11 cellular contexts compared by ENCODE assay signal in the genomic region with DNA sequence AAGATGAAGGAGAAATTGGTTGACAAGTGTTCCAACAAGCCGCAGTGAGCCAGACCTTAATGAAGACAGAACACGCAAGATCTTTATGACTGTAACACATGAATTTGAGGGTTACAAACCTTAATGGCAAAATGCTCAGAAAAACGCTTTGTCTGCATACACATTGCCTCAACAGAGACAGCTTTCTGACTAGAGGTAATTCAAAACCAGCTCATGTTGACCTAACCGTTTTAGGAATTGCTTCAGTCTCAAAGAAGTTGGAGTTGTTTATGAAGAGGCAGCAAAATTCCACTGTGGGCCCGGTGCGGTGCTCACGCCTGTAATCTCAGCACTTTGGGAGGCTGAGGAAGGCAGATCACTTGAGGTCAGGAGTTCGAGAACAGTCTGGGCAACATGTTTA. TPM values are rescaled to one million over a fixed set of nuclear protein-coding genes. Genes with fewer than 3 reads are reported as not detected.
DNase-seq lines count a peak whose midpoint lies in the region; ATAC-seq, FAIRE-seq and TF ChIP-seq lines count a peak whose summit lies in the region.
"Had no signal": no experiment of that assay in that cellular context is flagged by ENCODE, and none has a peak within 500 bp of the region (broad histone marks: within the 10 kb centered on the region; RNA-seq: fewer than 3 reads in every experiment).

No MANE protein-coding gene starts in this region.

- H3K4me3 ChIP-seq in A549 (no peak overlapping the region), GM23248 (no peak overlapping the region)

- H3K4me1 Mint-ChIP-seq in mesothelial cell of epicardium, result peaks cover 29% of the 10 kb centered on the region

- no peak for TF ChIP-seq CTCF in A549 (IDR thresholded peaks at IDR 0.05)
- TF ChIP-seq CTCF in mesothelial cell of epicardium (IDR thresholded peaks at IDR 0.05; ENCODE audit: unreplicated experiment), result no peak

- no peaks in the 10 kb centered on the region for H4K20me1 ChIP-seq in GM23248 (ENCODE audit: insufficient read depth)

- peak overlapping the region; percentile 86; the same call in 1 of the 2 replicates for H2AFZ ChIP-seq in GM23248

- no peaks in the 10 kb centered on the region for H3K36me3 ChIP-seq in GM23248 (ENCODE audit: low read depth)

- H3K36me3 Mint-ChIP-seq in activated naive CD4-positive, alpha-beta T cell treated with anti-CD3 and anti-CD28 coated beads, Interleukin-2, amount 50 U/mL, for 72 hours, result peaks cover 13 to 15% of the 10 kb centered on the region in 2 donors
- H3K36me3 Mint-ChIP-seq in mesothelial cell of epicardium, result peaks cover 1% of the 10 kb centered on the region

- in situ Hi-C loops in GM23248 (cut with MboI), result no loop called here

- peaks cover 30% of the 10 kb centered on the region for H3K4me1 ChIP-seq in A549
- peaks cover 11% of the 10 kb centered on the region; the same call in 1 of the 2 replicates for H3K4me1 ChIP-seq in GM23248 (ENCODE audit: insufficient read depth)

- H3K9me3 ChIP-seq in A549, result no peaks in the 10 kb centered on the region
- no peaks in the 10 kb centered on the region for H3K9me3 ChIP-seq in GM23248 (ENCODE audit: low read depth)
- H3K9me3 ChIP-seq: HAP-1 had no signal

- H3K79me2 ChIP-seq in GM23248 (ENCODE audit: insufficient read depth), result peaks cover 23% of the 10 kb centered on the region

- ATAC-seq in A549 (no peak), HG02759 (IDR thresholded peaks at IDR 0.05; ENCODE audit: unreplicated experiment) (no peak)
- no peak for ATAC-seq in activated naive CD4-positive, alpha-beta T cell treated with anti-CD3 and anti-CD28 coated beads, Interleukin-2, amount 50 U/mL, for 72 hours

- peaks cover 17% of the 10 kb centered on the region for H3F3A ChIP-seq in GM23248 (ENCODE audit: insufficient read depth)

- WGBS in A549 (ENCODE audit: missing lambda C conversion rate), result 88% methylated on average over 8 of the region's 8 CpGs
- WGBS in GM23248 (ENCODE audit: low coverage in 1 of 2, low lambda C conversion rate in 2 of 2, missing lambda C conversion rate in 2 of 2), 2 experiments, result 94 to 95% methylated on average over 8 of the region's 8 CpGs

- no peak for DNase-seq in A549 (ENCODE audit: low read depth in 1 of 2, low spot score in 1 of 2)
- DNase-seq in GM23248, result no peak
- no peak for DNase-seq in activated naive CD4-positive, alpha-beta T cell treated with anti-CD3 and anti-CD28 coated beads, Interleukin-2, amount 50 U/mL, for 72 hours (ENCODE audit: low spot score in 2 of 2)
- no peak for DNase-seq in mesothelial cell of epicardium (ENCODE audit: low spot score in 2 of 2, unreplicated experiment in 2 of 2)
- DNase-seq in COLO668 (lab: John Stamatoyannopoulos, UW; ENCODE audit: unreplicated experiment), result no peak
- no peak for DNase-seq in GM19240 (ENCODE audit: insufficient read length, low spot score)
- DNase-seq in HK-2 (ENCODE audit: unreplicated experiment), result no peak
- DNase-seq: amniotic stem cell; stimulated activated CD4-positive, alpha-beta T cell treated with anti-CD3 and anti-CD28 coated beads, Interleukin-4, amount 100 ng/mL, for 1 hour had no signal

- peak overlapping the region; percentile 85 for H3K4me3 Mint-ChIP-seq in mesothelial cell of epicardium

- no peaks in the 10 kb centered on the region for H3K9me3 Mint-ChIP-seq in activated naive CD4-positive, alpha-beta T cell treated with anti-CD3 and anti-CD28 coated beads, Interleukin-2, amount 50 U/mL, for 72 hours
- no peaks in the 10 kb centered on the region for H3K9me3 Mint-ChIP-seq in mesothelial cell of epicardium

- H3K4me2 ChIP-seq in A549, result peak overlapping the region; percentile 93; the same call in 2 of the 3 replicates
- no peak overlapping the region for H3K4me2 ChIP-seq in GM23248 (ENCODE audit: unreplicated experiment)

- no peaks in the 10 kb centered on the region for H3K9me2 ChIP-seq in GM23248 (ENCODE audit: insufficient read depth)

- TF ChIP-seq RAD21 in A549 (conservative IDR thresholded peaks at IDR 0.05 in 1 of 2, IDR thresholded peaks at IDR 0.05 in 1 of 2), result no peak

- peak overlapping the region; percentile 98 to 99; a peak in 5 of 6 replicates for H3K27ac ChIP-seq in A549
- H3K27ac ChIP-seq in GM23248, result no peak overlapping the region

- H3K27me3 ChIP-seq in GM23248 (replicated peaks; ENCODE audit: insufficient read depth), result no peaks in the 10 kb centered on the region

- TF ChIP-seq POLR2A in A549 (IDR thresholded peaks at IDR 0.05; ENCODE audit: low read length), result no peak

- no peak for FAIRE-seq in A549 (lab: Jason Lieb, UNC)

- peak overlapping the region; percentile 18 to 90 for H3K27ac Mint-ChIP-seq in activated naive CD4-positive, alpha-beta T cell treated with anti-CD3 and anti-CD28 coated beads, Interleukin-2, amount 50 U/mL, for 72 hours
- peak overlapping the region; percentile 98 for H3K27ac Mint-ChIP-seq in mesothelial cell of epicardium

- CTCF ChIA-PET in A549 (lab: Yijun Ruan, JAX), result interaction anchor here (0.9 to 1.8 kb wide), 5 partner anchors 13 to 206 kb away, joined by 3 to 9 read pairs (median 3); no protein-coding TSS in a partner anchor

- H3K9ac ChIP-seq in GM23248, result no peak overlapping the region

- no peaks in the 10 kb centered on the region for H3K27me3 Mint-ChIP-seq in mesothelial cell of epicardium (ENCODE audit: low read depth)

- POLR2A ChIA-PET in A549 (lab: Yijun Ruan, JAX), result interaction anchor here (1.5 kb wide), 1 partner anchor 69 kb away, joined by 3 read pairs; no protein-coding TSS in a partner anchor

- no peak for TF ChIP-seq EP300 in A549 (IDR thresholded peaks at IDR 0.05)

TF ChIP-seq in A549, 52 proteins besides CTCF, POLR2A, EP300 and RAD21:
- TF ChIP-seq, protein P1, sequence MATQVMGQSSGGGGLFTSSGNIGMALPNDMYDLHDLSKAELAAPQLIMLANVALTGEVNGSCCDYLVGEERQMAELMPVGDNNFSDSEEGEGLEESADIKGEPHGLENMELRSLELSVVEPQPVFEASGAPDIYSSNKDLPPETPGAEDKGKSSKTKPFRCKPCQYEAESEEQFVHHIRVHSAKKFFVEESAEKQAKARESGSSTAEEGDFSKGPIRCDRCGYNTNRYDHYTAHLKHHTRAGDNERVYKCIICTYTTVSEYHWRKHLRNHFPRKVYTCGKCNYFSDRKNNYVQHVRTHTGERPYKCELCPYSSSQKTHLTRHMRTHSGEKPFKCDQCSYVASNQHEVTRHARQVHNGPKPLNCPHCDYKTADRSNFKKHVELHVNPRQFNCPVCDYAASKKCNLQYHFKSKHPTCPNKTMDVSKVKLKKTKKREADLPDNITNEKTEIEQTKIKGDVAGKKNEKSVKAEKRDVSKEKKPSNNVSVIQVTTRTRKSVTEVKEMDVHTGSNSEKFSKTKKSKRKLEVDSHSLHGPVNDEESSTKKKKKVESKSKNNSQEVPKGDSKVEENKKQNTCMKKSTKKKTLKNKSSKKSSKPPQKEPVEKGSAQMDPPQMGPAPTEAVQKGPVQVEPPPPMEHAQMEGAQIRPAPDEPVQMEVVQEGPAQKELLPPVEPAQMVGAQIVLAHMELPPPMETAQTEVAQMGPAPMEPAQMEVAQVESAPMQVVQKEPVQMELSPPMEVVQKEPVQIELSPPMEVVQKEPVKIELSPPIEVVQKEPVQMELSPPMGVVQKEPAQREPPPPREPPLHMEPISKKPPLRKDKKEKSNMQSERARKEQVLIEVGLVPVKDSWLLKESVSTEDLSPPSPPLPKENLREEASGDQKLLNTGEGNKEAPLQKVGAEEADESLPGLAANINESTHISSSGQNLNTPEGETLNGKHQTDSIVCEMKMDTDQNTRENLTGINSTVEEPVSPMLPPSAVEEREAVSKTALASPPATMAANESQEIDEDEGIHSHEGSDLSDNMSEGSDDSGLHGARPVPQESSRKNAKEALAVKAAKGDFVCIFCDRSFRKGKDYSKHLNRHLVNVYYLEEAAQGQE (IDR thresholded peaks at IDR 0.05), result no peak
- no peak for TF ChIP-seq JUN (IDR thresholded peaks at IDR 0.05)
- no peak for TF ChIP-seq HEYL (CRISPR knock-in tag; IDR thresholded peaks at IDR 0.05)
- no peak for TF ChIP-seq E2F6 (IDR thresholded peaks at IDR 0.05; ENCODE audit: borderline replicate concordance, low read depth)
- no peak for TF ChIP-seq NFE2L2 (conservative IDR thresholded peaks at IDR 0.05; ENCODE audit: low read length)
- no peak for TF ChIP-seq POLR2AphosphoS2 (conservative IDR thresholded peaks at IDR 0.05; ENCODE audit: low read length)
- no peak for TF ChIP-seq MYC (IDR thresholded peaks at IDR 0.05; ENCODE audit: borderline replicate concordance, low read length)
- TF ChIP-seq HOXB5 (CRISPR knock-in tag; IDR thresholded peaks at IDR 0.05), result no peak
- TF ChIP-seq MAZ (IDR thresholded peaks at IDR 0.05; ENCODE audit: borderline replicate concordance, low read depth, low read length), result no peak
TF ChIP-seq in A549: peak in this region for 0.

RNA-seq across cellular contexts. Expression of gene GTF2I, which starts 2.2 kb away (rescaled TPM):
- polyA plus RNA-seq in A549 (2011; rRNA removed) (107 and 123 TPM in 2 replicates), A549 (2017; fragmentation: RNase III; extraction: RNeasy Plus Mini Kit Qiagen cat#74134 plus additional on column Dnase treatment) (141 to 146 TPM (median 144 TPM) in 3 replicates), GM23248 (2016; fragmentation: Nextera tagmentation; extraction: Ambion mirVana) (90.9 and 91.7 TPM in 2 replicates)
- 59.9 and 87.3 TPM in 2 replicates for polyA plus RNA-seq in A549 (2012; cell fraction: cytosol; rRNA removed)
- 151 and 354 TPM in 2 replicates for polyA plus RNA-seq in A549 (2012; cell fraction: nucleus; rRNA removed)
- 43.0 and 56.8 TPM in 2 replicates for polyA minus RNA-seq in A549 (2011; rRNA and poly(A)+ RNA removed)
- 76.0 and 80.2 TPM in 2 replicates for total RNA-seq in GM23248 (2014; rRNA removed; shearing (Covaris generic))
- total RNA-seq in activated naive CD4-positive, alpha-beta T cell treated with anti-CD3 and anti-CD28 coated beads, Interleukin-2, amount 50 U/mL, for 72 hours, result 100 to 1,000 TPM; 127 to 178 TPM
- total RNA-seq in mesothelial cell of epicardium, result 433 to 438 TPM (median 435 TPM) in 3 replicates
